ENCODE assay signal across 8 cellular contexts in the genomic region with DNA sequence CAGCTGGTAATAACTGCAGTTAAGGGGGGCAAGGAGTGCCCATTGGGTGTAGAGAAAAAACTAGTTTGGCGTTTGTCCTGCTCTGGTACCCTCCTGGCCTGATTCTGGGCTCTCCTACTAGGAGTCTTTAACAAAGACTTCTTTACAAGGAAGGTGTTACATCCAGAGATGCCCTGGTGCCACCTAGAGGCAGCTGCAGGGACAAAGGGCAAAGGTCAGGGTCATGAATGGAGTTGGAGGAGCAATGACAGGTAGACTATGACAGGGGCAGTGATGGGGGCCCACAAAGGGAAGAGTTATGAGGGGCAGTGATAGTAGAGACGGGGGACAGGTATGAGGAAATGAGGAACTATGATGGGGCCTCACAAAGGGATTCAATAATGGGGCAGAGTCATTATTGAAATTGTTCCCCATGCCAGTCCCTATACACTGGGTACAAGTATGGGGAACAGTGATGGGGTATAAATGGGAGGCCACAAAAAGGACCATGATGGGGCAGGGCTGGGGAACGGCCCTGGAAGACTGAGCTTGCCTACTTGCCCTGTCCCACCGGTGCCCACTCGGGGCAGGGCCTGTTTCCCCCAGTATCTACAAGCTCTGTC. TPM values are rescaled to one million over a fixed set of nuclear protein-coding genes. Genes with fewer than 3 reads are reported as not detected.
DNase-seq lines count a peak whose midpoint lies in the region; ATAC-seq, FAIRE-seq and TF ChIP-seq lines count a peak whose summit lies in the region.

No MANE protein-coding gene starts in this region.

- peaks cover 0 to 18% (median 0%) of the 10 kb centered on the region in 3 experiments for H3K36me3 ChIP-seq in naive thymus-derived CD4-positive, alpha-beta T cell (ENCODE audit: control insufficient read depth in 2 of 3, insufficient read depth in 3 of 3, low read length in 3 of 3)

- TF ChIP-seq CTCF in AG09319 (IDR thresholded peaks at IDR 0.05; ENCODE audit: low read depth, low read length) (peak; percentile 25), HL-60 (IDR thresholded peaks at IDR 0.05; ENCODE audit: insufficient read depth, low read length) (peak; percentile 27), cardiac fibroblast (IDR thresholded peaks at IDR 0.05; ENCODE audit: low read depth, low read length) (peak; percentile 32)

- H3K4me3 ChIP-seq in HL-60 (replicated peaks; ENCODE audit: insufficient read depth, low read length) = no peak overlapping the region
- no peak overlapping the region for H3K4me3 ChIP-seq in cardiac fibroblast (replicated peaks in 1 of 2; ENCODE audit: low read depth in 2 of 2, low read length in 2 of 2)
- H3K4me3 ChIP-seq in naive thymus-derived CD4-positive, alpha-beta T cell (ENCODE audit: low read length) = no peak overlapping the region

- no peaks in the 10 kb centered on the region for H3K9me3 Mint-ChIP-seq in naive thymus-derived CD4-positive, alpha-beta T cell

- H3K36me3 Mint-ChIP-seq in naive thymus-derived CD4-positive, alpha-beta T cell = peaks cover 0 to 4% (median 0%) of the 10 kb centered on the region in 5 donors

- H3K4me1 Mint-ChIP-seq in naive thymus-derived CD4-positive, alpha-beta T cell = peaks cover 0 to 10% (median 5%) of the 10 kb centered on the region in 7 donors

- no peaks in the 10 kb centered on the region for H3K27me3 Mint-ChIP-seq in naive thymus-derived CD4-positive, alpha-beta T cell

- FAIRE-seq in GM19239 (lab: Jason Lieb, UNC) = no peak

- H3K4me3 Mint-ChIP-seq in naive thymus-derived CD4-positive, alpha-beta T cell = no peak overlapping the region

- H3K4me1 ChIP-seq in naive thymus-derived CD4-positive, alpha-beta T cell (ENCODE audit: control insufficient read depth in 2 of 2, insufficient read depth in 2 of 2, low read length in 2 of 2) = no peaks in the 10 kb centered on the region

- H3K27ac ChIP-seq in HL-60 (replicated peaks) = no peak overlapping the region
- H3K27ac ChIP-seq in naive thymus-derived CD4-positive, alpha-beta T cell (ENCODE audit: low read depth, low read length) = peak overlapping the region; percentile 20

- H3K27ac Mint-ChIP-seq in naive thymus-derived CD4-positive, alpha-beta T cell = peak overlapping the region in 6 of 9 donors; percentile 3 to 82 (median 18)

- no peaks in the 10 kb centered on the region for H3K9me3 ChIP-seq in naive thymus-derived CD4-positive, alpha-beta T cell (ENCODE audit: control insufficient read depth in 2 of 3, low read length in 3 of 3)

- H3K27me3 ChIP-seq in HL-60 (ENCODE audit: insufficient read depth, poor library complexity, severe bottlenecking) = no peaks in the 10 kb centered on the region
- H3K27me3 ChIP-seq in naive thymus-derived CD4-positive, alpha-beta T cell (ENCODE audit: control insufficient read depth in 2 of 2, insufficient read depth in 2 of 2, low read length in 2 of 2) = no peaks in the 10 kb centered on the region

- ATAC-seq in naive thymus-derived CD4-positive, alpha-beta T cell = peak; percentile 89

- CTCF ChIA-PET in naive thymus-derived CD4-positive, alpha-beta T cell (lab: Charles Lee) = interaction anchor here (0.6 to 8.4 kb wide), 4 partner anchors 78 to 796 kb away, joined by 3 to 64 read pairs (median 4); a partner anchor contains a TSS

- in situ Hi-C loops in G401 (cut with HindIII; ENCODE audit: low sequenced_read_pairs) = no loop called here

- POLR2A ChIA-PET in naive thymus-derived CD4-positive, alpha-beta T cell (lab: Charles Lee) = interaction anchor here (0.7 to 2.4 kb wide), 6 partner anchors 10 to 170 kb away, joined by 3 to 10 read pairs (median 4); a partner anchor contains a TSS

- intact Hi-C loops in naive thymus-derived CD4-positive, alpha-beta T cell (cut with micrococcal nuclease) = loop anchor here (1.0 to 5.0 kb wide), 8 partner anchors 37 to 171 kb away; a partner anchor contains a TSS

- DNase-seq in AG09319 (ENCODE audit: extremely low read depth, low read depth) = no peak
- DNase-seq in HL-60 (ENCODE audit: low read depth in 1 of 2, low spot score in 1 of 2) = peak; percentile 28 to 74
- DNase-seq in T-helper 9 cell = peak; percentile 51
- peak in 1 of 2 donors; percentile 25 for DNase-seq in cardiac fibroblast (ENCODE audit: low read depth in 2 of 2)
- DNase-seq in naive thymus-derived CD4-positive, alpha-beta T cell = peak in 8 of 9 donors; percentile 40 to 68 (median 59)
- DNase-seq in GM19239 (ENCODE audit: insufficient read length, low spot score) = no peak
- DNase-seq in amniotic stem cell (lab: John Stamatoyannopoulos, UW) = no peak
- DNase-seq in G401 (ENCODE audit: low spot score) = no peak

RNA-seq across cellular contexts. Expression of a gene that starts 7.9 kb away (rescaled TPM):
- total RNA-seq in naive thymus-derived CD4-positive, alpha-beta T cell = 10 to 100 TPM; 16.5 to 39.5 (median 26.3) TPM
- polyA plus RNA-seq in naive thymus-derived CD4-positive, alpha-beta T cell = 1 to 10 TPM; 2.0 to 2.3 TPM
- total RNA-seq in G401 (2014; rRNA removed; shearing (Covaris generic)) = 60.1 and 69.5 TPM in 2 replicates

RNA-seq across cellular contexts. Expression of a gene that starts 13.2 kb away (rescaled TPM):
- 1 to 10 TPM; 1.5 to 7.1 (median 5.2) TPM for total RNA-seq in naive thymus-derived CD4-positive, alpha-beta T cell
- polyA plus RNA-seq in naive thymus-derived CD4-positive, alpha-beta T cell = 10 to 100 TPM in 1 of 2 donors, 1 to 10 TPM in 1; 4.7 to 10.0 TPM
- total RNA-seq in G401 (2014; rRNA removed; shearing (Covaris generic)) = 20.0 and 30.9 TPM in 2 replicates

RNA-seq across cellular contexts. Expression of a gene that starts 25.4 kb away (rescaled TPM):
- total RNA-seq in naive thymus-derived CD4-positive, alpha-beta T cell = 1 to 10 TPM in 4 of 5 experiments, not detected in 1; 1.2 to 5.0 (median 1.9) TPM
- not detected for polyA plus RNA-seq in naive thymus-derived CD4-positive, alpha-beta T cell
- 175 and 318 TPM in 2 replicates for total RNA-seq in G401 (2014; rRNA removed; shearing (Covaris generic))

RNA-seq across cellular contexts. Expression of a gene that starts 37.6 kb away (rescaled TPM):
- 100 to 1,000 TPM in 2 of 5 experiments, 10 to 100 TPM in 3; 60.0 to 106 (median 78.0) TPM for total RNA-seq in naive thymus-derived CD4-positive, alpha-beta T cell
- polyA plus RNA-seq in naive thymus-derived CD4-positive, alpha-beta T cell = 10 to 100 TPM; 29.9 to 55.9 TPM
- 46.1 and 46.5 TPM in 2 replicates for total RNA-seq in G401 (2014; rRNA removed; shearing (Covaris generic))

RNA-seq across cellular contexts. Expression of a gene that starts 53.7 kb away (rescaled TPM):
- total RNA-seq in naive thymus-derived CD4-positive, alpha-beta T cell = 100 to 1,000 TPM; 212 to 258 (median 233) TPM
- polyA plus RNA-seq in naive thymus-derived CD4-positive, alpha-beta T cell = 100 to 1,000 TPM in 1 of 2 donors, 10 to 100 TPM in 1; 90.6 to 139 TPM
- 274 and 325 TPM in 2 replicates for total RNA-seq in G401 (2014; rRNA removed; shearing (Covaris generic))

Comparison
In these comparisons a context has a peak if more than half of its experiments do, and no peak if none do; other contexts are left out.
1. DNase-seq: peak in HL-60 (2 of 2), T-helper 9 cell (single experiment) and naive thymus-derived CD4-positive, alpha-beta T cell (8 of 9); none in AG09319 (single experiment), GM19239 (single experiment), amniotic stem cell (single experiment) and G401 (single experiment).
2. RNA of a gene that starts 25.4 kb away (total RNA-seq): 175 to 318 TPM in G401; 1.2 to 5.0 TPM in naive thymus-derived CD4-positive, alpha-beta T cell; every median in the first group is over 10 times any median in the second.
3. Peak in every context shown above with its lines, with median percentiles within 50 percentile points of each other: CTCF ChIP-seq.